19 cellular contexts compared by ENCODE assay signal in the genomic region with DNA sequence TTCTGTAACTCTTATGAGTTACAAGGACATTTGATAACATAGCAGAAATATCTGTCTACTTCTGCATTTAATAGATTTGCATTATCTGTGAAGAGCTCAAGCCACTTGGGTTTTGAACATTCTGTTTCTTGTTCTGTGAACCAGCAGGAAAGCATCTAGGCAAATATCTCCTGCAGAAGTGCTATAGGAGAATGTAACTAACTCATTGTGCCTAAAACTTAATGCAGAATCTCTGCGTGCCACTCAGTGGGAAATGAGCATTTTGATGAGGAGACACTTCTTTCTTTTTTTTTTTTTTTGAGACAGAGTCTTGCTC.
DNase-seq lines count a peak whose midpoint lies in the region; ATAC-seq, FAIRE-seq and TF ChIP-seq lines count a peak whose summit lies in the region.
"Had no signal": no experiment of that assay in that cellular context is flagged by ENCODE, and none has a peak within 500 bp of the region (broad histone marks: within the 10 kb centered on the region; RNA-seq: fewer than 3 reads in every experiment).

No MANE protein-coding gene starts in this region.

- peak overlapping the region; percentile 95 for H3K27ac ChIP-seq in Karpas-422 (ENCODE audit: low read length)
- peak overlapping the region; percentile 36 to 81 (median 55) for H3K27ac ChIP-seq in right lobe of liver
- H3K27ac ChIP-seq: SJCRH30 had no signal

- H4K20me1 ChIP-seq in Karpas-422 (ENCODE audit: insufficient read depth, low read depth, low read length) = no peaks in the 10 kb centered on the region

- TF ChIP-seq CTCF in brain (conservative IDR thresholded peaks at IDR 0.05) = no peak
- TF ChIP-seq CTCF in right lobe of liver (IDR thresholded peaks at IDR 0.05) = no peak

- intact Hi-C loops in right lobe of liver (cut with DNase I) = loop anchor here in 1 of 2 donors (10.0 kb wide), 1 partner anchor 79 kb away; no protein-coding TSS in a partner anchor

- TF ChIP-seq POLR2A in right lobe of liver (IDR thresholded peaks at IDR 0.05) = no peak
- no peak for TF ChIP-seq POLR2A in H54 (IDR thresholded peaks at IDR 0.05; ENCODE audit: low read depth, low read length)

- H3K4me3 Mint-ChIP-seq in brain = no peak overlapping the region
- H3K4me3 Mint-ChIP-seq in stimulated activated naive B cell treated with anti-CD40 and anti-IgM and Interleukin-4, amounts not matched to agents 10 μg/mL and 1 μg/mL and 100 μg/mL, for 72 hours = no peak overlapping the region
- no peak overlapping the region for H3K4me3 Mint-ChIP-seq in natural killer cell treated with Interleukin-12 subunit alpha and Interleukin-12 subunit beta and Interleukin-15 and Interleukin-18, amount 100 ng/mL, for 72 hours
- H3K4me3 Mint-ChIP-seq: activated T-helper 1 cell treated with anti-CD3 and anti-CD28 coated beads, Interleukin-12 subunit alpha, Interleukin-12 subunit beta, Interleukin-2, Interleukin-4 antibody, amounts not matched to agents 30 ng/mL and 10 ng/mL and 1 ng/mL, durations not matched to agents 14 hours and 24 hours and 36 hours had no signal

- H2AFZ ChIP-seq in Karpas-422 (ENCODE audit: low read length) = peak overlapping the region; percentile 91

- peak overlapping the region; percentile 60 for H3K9ac ChIP-seq in Karpas-422 (ENCODE audit: low read length)

- peaks cover 12% of the 10 kb centered on the region for H3K4me1 Mint-ChIP-seq in brain
- H3K4me1 Mint-ChIP-seq in stimulated activated naive B cell treated with anti-CD40 and anti-IgM and Interleukin-4, amounts not matched to agents 10 μg/mL and 1 μg/mL and 100 μg/mL, for 72 hours = peaks cover 23 to 48% of the 10 kb centered on the region in 2 donors
- H3K4me1 Mint-ChIP-seq in natural killer cell treated with Interleukin-12 subunit alpha and Interleukin-12 subunit beta and Interleukin-15 and Interleukin-18, amount 100 ng/mL, for 72 hours (ENCODE audit: low read depth in 2 of 2) = peaks cover 0 to 5% of the 10 kb centered on the region in 2 donors

- DNase-seq in Karpas-422 = peak; percentile 90
- no peak for DNase-seq in right lobe of liver
- DNase-seq in stimulated activated naive B cell treated with anti-CD40 and anti-IgM and Interleukin-4, amounts not matched to agents 10 μg/mL and 1 μg/mL and 100 μg/mL, for 72 hours = no peak
- no peak for DNase-seq in H54 (ENCODE audit: insufficient read length, low spot score)
- no peak for DNase-seq in activated naive CD4-positive, alpha-beta T cell treated with anti-CD3 and anti-CD28 coated beads, Interleukin-2, amount 50 U/mL, for 16 hours
- DNase-seq in natural killer cell treated with Interleukin-12 subunit alpha and Interleukin-12 subunit beta and Interleukin-15 and Interleukin-18, amount 100 ng/mL, for 72 hours (ENCODE audit: low spot score) = no peak
- DNase-seq in stimulated activated CD4-positive, alpha-beta T cell treated with anti-CD3 and anti-CD28 coated beads, Interleukin-4, amount 100 ng/mL, for 24 hours = no peak
- DNase-seq: activated CD8-positive, alpha-beta memory T cell treated with anti-CD3 and anti-CD28 coated beads for 24 hours; central memory CD4-positive, alpha-beta T cell; DND-41; effector memory CD4-positive, alpha-beta T cell; NCI-H748 treated with DMSO at 0.1 percent for 48 hours; pancreas; PC-3; T-helper 2 cell had no signal

- H3K27ac Mint-ChIP-seq in brain = peak overlapping the region in 4 of 5 experiments; percentile 0 to 70 (median 36)
- H3K27ac Mint-ChIP-seq in stimulated activated naive B cell treated with anti-CD40 and anti-IgM and Interleukin-4, amounts not matched to agents 10 μg/mL and 1 μg/mL and 100 μg/mL, for 72 hours = peak overlapping the region; percentile 89
- H3K27ac Mint-ChIP-seq in natural killer cell treated with Interleukin-12 subunit alpha and Interleukin-12 subunit beta and Interleukin-15 and Interleukin-18, amount 100 ng/mL, for 72 hours = no peak overlapping the region
- H3K27ac Mint-ChIP-seq: activated T-helper 1 cell treated with anti-CD3 and anti-CD28 coated beads, Interleukin-12 subunit alpha, Interleukin-12 subunit beta, Interleukin-2, Interleukin-4 antibody, amounts not matched to agents 30 ng/mL and 10 ng/mL and 1 ng/mL, durations not matched to agents 14 hours and 24 hours and 36 hours had no signal

- H3K9me3 Mint-ChIP-seq in brain = no peaks in the 10 kb centered on the region
- H3K9me3 Mint-ChIP-seq in stimulated activated naive B cell treated with anti-CD40 and anti-IgM and Interleukin-4, amounts not matched to agents 10 μg/mL and 1 μg/mL and 100 μg/mL, for 72 hours = no peaks in the 10 kb centered on the region
- no peaks in the 10 kb centered on the region for H3K9me3 Mint-ChIP-seq in natural killer cell treated with Interleukin-12 subunit alpha and Interleukin-12 subunit beta and Interleukin-15 and Interleukin-18, amount 100 ng/mL, for 72 hours
- H3K9me3 Mint-ChIP-seq: activated T-helper 1 cell treated with anti-CD3 and anti-CD28 coated beads, Interleukin-12 subunit alpha, Interleukin-12 subunit beta, Interleukin-2, Interleukin-4 antibody, amounts not matched to agents 30 ng/mL and 10 ng/mL and 1 ng/mL, durations not matched to agents 14 hours and 24 hours and 36 hours had no signal

- no peak for ATAC-seq in right lobe of liver
- no peak for ATAC-seq in stimulated activated naive B cell treated with anti-CD40 and anti-IgM and Interleukin-4, amounts not matched to agents 10 μg/mL and 1 μg/mL and 100 μg/mL, for 72 hours (replicated peaks)
- no peak for ATAC-seq in natural killer cell treated with Interleukin-12 subunit alpha and Interleukin-12 subunit beta and Interleukin-15 and Interleukin-18, amount 100 ng/mL, for 72 hours
- ATAC-seq: PC-3 had no signal

- peaks cover 2% of the 10 kb centered on the region for H3K27me3 Mint-ChIP-seq in brain
- H3K27me3 Mint-ChIP-seq in stimulated activated naive B cell treated with anti-CD40 and anti-IgM and Interleukin-4, amounts not matched to agents 10 μg/mL and 1 μg/mL and 100 μg/mL, for 72 hours = no peaks in the 10 kb centered on the region
- H3K27me3 Mint-ChIP-seq in natural killer cell treated with Interleukin-12 subunit alpha and Interleukin-12 subunit beta and Interleukin-15 and Interleukin-18, amount 100 ng/mL, for 72 hours = no peaks in the 10 kb centered on the region

- peak overlapping the region; percentile 82 for H3K4me2 ChIP-seq in Karpas-422 (ENCODE audit: low read depth, low read length, poor library complexity, severe bottlenecking)

- H3K36me3 ChIP-seq in Karpas-422 (ENCODE audit: insufficient read depth, low read length) = no peaks in the 10 kb centered on the region
- peaks cover 0 to 16% (median 3%) of the 10 kb centered on the region in 4 donors for H3K36me3 ChIP-seq in right lobe of liver
- H3K36me3 ChIP-seq: SJCRH30 had no signal

- no peak for FAIRE-seq in H54 (lab: Jason Lieb, UNC)
- FAIRE-seq: HTR-8/SVneo, pancreas had no signal

- H3K36me3 Mint-ChIP-seq in brain = no peaks in the 10 kb centered on the region
- H3K36me3 Mint-ChIP-seq in stimulated activated naive B cell treated with anti-CD40 and anti-IgM and Interleukin-4, amounts not matched to agents 10 μg/mL and 1 μg/mL and 100 μg/mL, for 72 hours = no peaks in the 10 kb centered on the region
- no peaks in the 10 kb centered on the region for H3K36me3 Mint-ChIP-seq in natural killer cell treated with Interleukin-12 subunit alpha and Interleukin-12 subunit beta and Interleukin-15 and Interleukin-18, amount 100 ng/mL, for 72 hours

- WGBS in right lobe of liver (ENCODE audit: insufficient coverage, low coverage, low lambda C conversion rate, missing lambda C conversion rate) = 100% methylated on average over 1 of the region's 1 CpG

- peak overlapping the region; percentile 54 for H3K4me3 ChIP-seq in Karpas-422 (ENCODE audit: low read length)
- no peak overlapping the region for H3K4me3 ChIP-seq in right lobe of liver
- H3K4me3 ChIP-seq: pancreas had no signal

- peaks cover 55% of the 10 kb centered on the region for H3K4me1 ChIP-seq in Karpas-422 (ENCODE audit: low read length)
- H3K4me1 ChIP-seq in right lobe of liver = peaks cover 0 to 29% (median 17%) of the 10 kb centered on the region in 4 donors

- H3K9me3 ChIP-seq in Karpas-422 (ENCODE audit: low read length) (no peaks in the 10 kb centered on the region), right lobe of liver (no peaks in the 10 kb centered on the region)
- H3K9me3 ChIP-seq: pancreas, SJCRH30 had no signal

- H3K27me3 ChIP-seq in Karpas-422 (ENCODE audit: low read length) (no peaks in the 10 kb centered on the region), right lobe of liver (no peaks in the 10 kb centered on the region)
- H3K27me3 ChIP-seq: pancreas, SJCRH30 had no signal

- H3K9me2 ChIP-seq in Karpas-422 (replicated peaks; ENCODE audit: insufficient read depth, low read length) = no peaks in the 10 kb centered on the region

- H3K79me2 ChIP-seq in Karpas-422 (ENCODE audit: low read length) = no peaks in the 10 kb centered on the region

Comparison
In these comparisons a context has a peak if more than half of its experiments do, and no peak if none do; other contexts are left out.
1. H3K27ac Mint-ChIP-seq: peak in brain (4 of 5) and stimulated activated naive B cell treated with anti-CD40 and anti-IgM and Interleukin-4, amounts not matched to agents 10 μg/mL and 1 μg/mL and 100 μg/mL, for 72 hours (single experiment); none in natural killer cell treated with Interleukin-12 subunit alpha and Interleukin-12 subunit beta and Interleukin-15 and Interleukin-18, amount 100 ng/mL, for 72 hours (0 of 2).